In the genomic region with DNA sequence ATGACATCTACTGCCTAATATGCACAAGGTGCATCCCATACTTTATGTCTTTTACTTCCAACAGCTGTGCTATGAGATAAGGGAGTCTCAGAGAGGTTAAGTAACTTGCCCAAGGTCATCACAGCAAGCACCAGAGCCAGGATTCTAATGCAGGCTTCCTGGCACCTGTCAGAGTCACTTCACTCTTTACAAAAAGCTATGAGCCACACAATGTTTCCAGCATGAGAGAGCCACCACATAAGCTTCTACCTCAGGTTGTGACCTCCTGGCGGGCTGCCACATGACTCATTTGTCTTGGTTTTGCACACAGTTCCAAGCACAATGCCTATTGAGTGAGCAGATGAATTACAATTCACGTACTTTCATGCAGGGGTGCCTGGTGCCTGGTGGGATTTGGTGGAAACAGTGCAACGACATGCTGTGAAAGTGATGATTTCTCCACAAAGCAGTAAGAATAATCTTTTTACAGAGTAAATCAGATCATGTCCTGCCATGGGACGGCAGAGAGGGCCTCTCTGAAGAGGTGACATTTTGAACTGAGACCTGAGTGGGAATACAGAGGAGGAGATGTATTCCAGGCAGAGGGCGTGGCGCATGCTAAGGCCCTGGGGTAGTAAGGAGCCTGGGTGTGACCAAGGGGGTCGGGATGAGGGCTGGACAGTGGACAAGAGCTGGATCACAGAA, we compare ENCODE assay signal across 12 cellular contexts. TPM values are rescaled to one million over a fixed set of nuclear protein-coding genes. Genes with fewer than 3 reads are reported as not detected.
DNase-seq lines count a peak whose midpoint lies in the region; TF ChIP-seq lines count a peak whose summit lies in the region.
"Had no signal": no experiment of that assay in that cellular context is flagged by ENCODE, and none has a peak within 500 bp of the region (broad histone marks: within the 10 kb centered on the region; RNA-seq: fewer than 3 reads in every experiment).

No MANE protein-coding gene starts in this region.

- H3K14ac ChIP-seq in H9 (ENCODE audit: insufficient read depth, low read length), result no peak overlapping the region

- no peak overlapping the region for H2BK5ac ChIP-seq in H9 (ENCODE audit: insufficient read length, low read length)

- no peak overlapping the region for H4K8ac ChIP-seq in H9 (replicated peaks; ENCODE audit: insufficient read length, low read depth, low read length)

- BruUV-seq in Calu3 (replicated peaks; lab: Mats Ljungman, UMichigan), result no TSS peak

- no peak overlapping the region for H3K56ac ChIP-seq in H9 (ENCODE audit: insufficient read length, low read depth, low read length)

- H3T11ph ChIP-seq in H9 (ENCODE audit: low read length), result no peak overlapping the region

- no peak overlapping the region for H3K4ac ChIP-seq in H9 (ENCODE audit: low read depth, low read length)

- no peak overlapping the region for H2AFZ ChIP-seq in H9 (ENCODE audit: low read length)

- DNase-seq in Calu3 (peak; percentile 94), HT-29 (ENCODE audit: low spot score) (peak; percentile 29), mucosa of gallbladder (ENCODE audit: low spot score) (peak; percentile 86), coronary artery (ENCODE audit: low spot score) (no peak), suprapubic skin (ENCODE audit: low spot score in 2 of 2) (no peak), H9 (no peak), esophagus squamous epithelium (lab: John Stamatoyannopoulos, UW) (no peak)
- DNase-seq in activated T-cell treated with anti-CD3 and anti-CD28 coated beads, Interleukin-2, amount 50 U/mL, for 48 hours, result peak; percentile 59 to 67
- DNase-seq: NCI-H1417 treated with DMSO at 0.1 percent for 48 hours had no signal

- no peak overlapping the region for H2BK20ac ChIP-seq in H9 (ENCODE audit: low read depth, low read length, poor library complexity, severe bottlenecking)

- H3K27me3 ChIP-seq in suprapubic skin (peaks cover 3% of the 10 kb centered on the region), H9 (ENCODE audit: insufficient read depth, low read length) (no peaks in the 10 kb centered on the region), esophagus squamous epithelium (no peaks in the 10 kb centered on the region)

- no peak for TF ChIP-seq EP300 in suprapubic skin (IDR thresholded peaks at IDR 0.05)

- intact Hi-C loops in Calu3 (cut with micrococcal nuclease; ENCODE audit: unreplicated experiment), result no loop called here
- intact Hi-C loops in esophagus squamous epithelium (cut with DNase I), result no loop called here

- H3K27ac Mint-ChIP-seq in Calu3 (ENCODE audit: unreplicated experiment) (peak overlapping the region; percentile 10), H9 (no peak overlapping the region; a peak in 1 of 7 replicates)

- no peaks in the 10 kb centered on the region for H3K79me2 ChIP-seq in H9 (ENCODE audit: insufficient read depth, low read length)

- no peak overlapping the region for H3K18ac ChIP-seq in H9 (ENCODE audit: insufficient read length, low read depth, low read length)

- H3K27me3 Mint-ChIP-seq in Calu3 (ENCODE audit: unreplicated experiment) (peaks cover 62% of the 10 kb centered on the region), H9 (ENCODE audit: low read depth) (peaks cover 7% of the 10 kb centered on the region)

- H3K36me3 ChIP-seq in suprapubic skin (no peaks in the 10 kb centered on the region), esophagus squamous epithelium (no peaks in the 10 kb centered on the region)

- H2AK5ac ChIP-seq in H9 (ENCODE audit: insufficient read length, low read length), result no peak overlapping the region

- H3K9me3 ChIP-seq in suprapubic skin (no peaks in the 10 kb centered on the region), H9 (ENCODE audit: control insufficient read depth, low read depth, low read length) (no peaks in the 10 kb centered on the region), esophagus squamous epithelium (no peaks in the 10 kb centered on the region)

- H3K4me1 ChIP-seq in suprapubic skin (no peaks in the 10 kb centered on the region), H9 (ENCODE audit: insufficient read depth, low read length) (peaks cover 3% of the 10 kb centered on the region; the same call in 1 of the 2 replicates), esophagus squamous epithelium (peaks cover 0 to 24% (median 0%) of the 10 kb centered on the region in 3 donors)

- no peak for TF ChIP-seq CTCF in Calu3 (IDR thresholded peaks at IDR 0.05; ENCODE audit: unreplicated experiment)
- no peak for TF ChIP-seq CTCF in coronary artery (IDR thresholded peaks at IDR 0.05)
- TF ChIP-seq CTCF in suprapubic skin (IDR thresholded peaks at IDR 0.05), result no peak
- TF ChIP-seq CTCF in H9 (conservative IDR thresholded peaks at IDR 0.05), result no peak
- TF ChIP-seq CTCF in esophagus squamous epithelium (IDR thresholded peaks at IDR 0.05), result no peak

- H2BK120ac ChIP-seq in H9 (ENCODE audit: low read depth, low read length, poor library complexity, severe bottlenecking), result no peak overlapping the region

- H2BK12ac ChIP-seq in H9 (ENCODE audit: insufficient read length, low read depth, low read length), result no peak overlapping the region

- H3K9me3 Mint-ChIP-seq in Calu3 (ENCODE audit: low read depth, unreplicated experiment) (no peaks in the 10 kb centered on the region), H9 (no peaks in the 10 kb centered on the region)

- no peak overlapping the region for H4K5ac ChIP-seq in H9 (ENCODE audit: insufficient read length, low read depth, low read length)

- H3K23me2 ChIP-seq in H9 (ENCODE audit: insufficient read length, low read depth, low read length, poor library complexity, severe bottlenecking), result no peaks in the 10 kb centered on the region

- H4K20me1 ChIP-seq in H9 (ENCODE audit: control insufficient read depth, insufficient read depth, insufficient read length), result no peaks in the 10 kb centered on the region

- CTCF ChIA-PET in Calu3 (lab: Charles Lee), result interaction anchor here (0.5 to 1.5 kb wide), 7 partner anchors 8 to 490 kb away, joined by 3 to 9 read pairs (median 3); no protein-coding TSS in a partner anchor

- H3K4me3 Mint-ChIP-seq in Calu3 (ENCODE audit: low read depth, unreplicated experiment) (no peak overlapping the region), H9 (no peak overlapping the region)

- H3K4me3 ChIP-seq in coronary artery (no peak overlapping the region), suprapubic skin (no peak overlapping the region), esophagus squamous epithelium (no peak overlapping the region)

- no peaks in the 10 kb centered on the region for H3K79me1 ChIP-seq in H9 (ENCODE audit: insufficient read depth, low read depth, low read length, poor library complexity, severe bottlenecking)

- no peak overlapping the region for H2BK15ac ChIP-seq in H9 (ENCODE audit: low read depth, low read length)

- WGBS in suprapubic skin, result 64% methylated on average over 7 of the region's 7 CpGs
- no CpG with 5 or more reads among the region's 7 CpGs for WGBS in H9 (ENCODE audit: extremely low coverage, insufficient read length, low lambda C conversion rate)
- 55 to 65% methylated on average over 6 to 7 of the region's 7 CpGs for WGBS in esophagus squamous epithelium, 2 donors

- no peak overlapping the region for H3K9ac ChIP-seq in H9 (ENCODE audit: extremely low read depth, insufficient read length, low read length)

- no peak overlapping the region for H3K4me2 ChIP-seq in H9 (ENCODE audit: insufficient read depth, insufficient read length, low read length)

- TF ChIP-seq POLR2A in suprapubic skin (IDR thresholded peaks at IDR 0.05) (no peak), esophagus squamous epithelium (IDR thresholded peaks at IDR 0.05) (no peak)

- no peak overlapping the region for H3K23ac ChIP-seq in H9 (ENCODE audit: insufficient read length, low read depth, low read length)

- peaks cover 14% of the 10 kb centered on the region for H3K4me1 Mint-ChIP-seq in Calu3 (ENCODE audit: low read depth, unreplicated experiment)
- peaks cover 4 to 10% of the 10 kb centered on the region in 2 experiments; a peak in 2 of 4 replicates for H3K4me1 Mint-ChIP-seq in H9

- H3K36me3 Mint-ChIP-seq in Calu3 (ENCODE audit: insufficient read depth, unreplicated experiment), result no peaks in the 10 kb centered on the region
- H3K36me3 Mint-ChIP-seq in H9 (ENCODE audit: insufficient read depth in 1 of 3, low read depth in 3 of 3), result no peaks in the 10 kb centered on the region

- H3K27ac ChIP-seq in coronary artery, result no peak overlapping the region
- no peak overlapping the region for H3K27ac ChIP-seq in suprapubic skin
- H3K27ac ChIP-seq in H9 (ENCODE audit: insufficient read length, low read depth, low read length), result no peak overlapping the region
- H3K27ac ChIP-seq in esophagus squamous epithelium, result no peak overlapping the region

- no peak overlapping the region for H4K91ac ChIP-seq in H9 (ENCODE audit: insufficient read length, low read depth, low read length)

RNA-seq across cellular contexts. Expression of gene CACNG3, which starts 53.2 kb away (rescaled TPM):
- total RNA-seq in Calu3 (2022) (not detected in 2 replicates), mucosa of gallbladder (not detected), suprapubic skin (not detected), H9 (2021) (not detected in 2 replicates), esophagus squamous epithelium (not detected)
- not detected in 2 replicates for total RNA-seq in HT-29 (2014; rRNA removed; shearing (Covaris generic))
- total RNA-seq: G401; glomerular endothelial cell; T-helper 1 cell treated with Interleukin-12 subunit alpha and Interleukin-12 subunit beta and Interleukin-4 antibody, amounts not matched to agents 30 ng/mL and 1 ng/mL, for 36 hours had no signal

Comparison
In these comparisons a context has a peak if more than half of its experiments do, and no peak if none do; other contexts are left out.
1. DNase-seq: peak in Calu3 (single experiment), HT-29 (single experiment), activated T-cell treated with anti-CD3 and anti-CD28 coated beads, Interleukin-2, amount 50 U/mL, for 48 hours (2 of 2) and mucosa of gallbladder (single experiment); none in coronary artery (single experiment), suprapubic skin (0 of 2), H9 (single experiment) and esophagus squamous epithelium (single experiment).